In genomic region chr2:68835636-68836035, GRCh38 we compare ENCODE assay signal across 22 cellular contexts. TPM values are rescaled to one million over a fixed set of nuclear protein-coding genes. Genes with fewer than 3 reads are reported as not detected.
A peak's percentile ranks its signal among the peaks of the same experiment; 100 is the strongest.
DNase-seq lines count a peak whose midpoint lies in the region; ATAC-seq, FAIRE-seq and TF ChIP-seq lines count a peak whose summit lies in the region.
"Had no signal": no experiment of that assay in that cellular context is flagged by ENCODE, and none has a peak within 500 bp of the region (broad histone marks: within the 10 kb centered on the region; RNA-seq: fewer than 3 reads in every experiment).

No MANE protein-coding gene starts in this region.

- TF ChIP-seq POLR2A in K562 (conservative IDR thresholded peaks at IDR 0.05) = no peak

- no peak for TF ChIP-seq CTCF in K562 (IDR thresholded peaks at IDR 0.05 in 2 of 3, conservative IDR thresholded peaks at IDR 0.05 in 1 of 3; ENCODE audit: insufficient read depth in 2 of 3, low read depth in 1 of 3, low read length in 3 of 3)

- no peaks in the 10 kb centered on the region for H3K36me3 Mint-ChIP-seq in stimulated activated memory B cell treated with anti-CD40 and anti-IgM and Interleukin-4, amounts not matched to agents 10 μg/mL and 1 μg/mL and 100 μg/mL, for 72 hours
- H3K36me3 Mint-ChIP-seq: CD8-positive, alpha-beta memory T cell had no signal

- no peak overlapping the region for H3K4me2 ChIP-seq in K562 (ENCODE audit: insufficient read depth, low read length)

- H2AFZ ChIP-seq in K562 (ENCODE audit: low read depth, low read length) = peak overlapping the region; percentile 92

- intact Hi-C loops in K562 (cut with micrococcal nuclease) = loop anchor here (2.0 to 5.0 kb wide), 2 partner anchors 68 to 373 kb away; no protein-coding TSS in a partner anchor

- H3K79me2 ChIP-seq in K562 (ENCODE audit: control insufficient read depth, insufficient read depth, low read length) = no peaks in the 10 kb centered on the region

- no peaks in the 10 kb centered on the region for H3K27me3 Mint-ChIP-seq in stimulated activated memory B cell treated with anti-CD40 and anti-IgM and Interleukin-4, amounts not matched to agents 10 μg/mL and 1 μg/mL and 100 μg/mL, for 72 hours
- H3K27me3 Mint-ChIP-seq: CD8-positive, alpha-beta memory T cell; progenitor cell of endocrine pancreas had no signal

- peak overlapping the region; percentile 95 for H3K27ac Mint-ChIP-seq in stimulated activated memory B cell treated with anti-CD40 and anti-IgM and Interleukin-4, amounts not matched to agents 10 μg/mL and 1 μg/mL and 100 μg/mL, for 72 hours
- H3K27ac Mint-ChIP-seq: progenitor cell of endocrine pancreas had no signal

- peak; percentile 31 for DNase-seq in SIG-M5 treated with dmso at 0.1 percent for 504 hours (lab: John Stamatoyannopoulos, UW; ENCODE audit: unreplicated experiment)
- no peak for DNase-seq in SIG-M5 (lab: John Stamatoyannopoulos, UW)
- peak; percentile 23 to 65 for DNase-seq in NOMO-1 (lab: John Stamatoyannopoulos, UW; ENCODE audit: unreplicated experiment in 2 of 2)
- no peak for DNase-seq in K562 (ENCODE audit: extremely low read depth in 1 of 4, low spot score in 3 of 4)
- no peak for DNase-seq in activated gamma-delta T cell (lab: John Stamatoyannopoulos, UW)
- no peak for DNase-seq in kidney glomerular epithelial cell (lab: John Stamatoyannopoulos, UW)
- DNase-seq in H7 = no peak
- DNase-seq: 8988T; activated CD4-positive, CD25-positive, alpha-beta regulatory T cell treated with anti-CD3 and anti-CD28 coated beads, Interleukin-2, amount 50 U/mL, for 72 hours; activated gamma-delta T cell treated with Interleukin-2 at 50 U/mL for 16 hours; CD8-positive, alpha-beta memory T cell; cerebellar nuclear complex; NCI-H2081; NCI-H510A treated with DMSO at 0.1 percent for 48 hours; stimulated activated naive CD4-positive, alpha-beta T cell had no signal

- TF ChIP-seq RAD21 in K562 (CRISPR knock-in tag; conservative IDR thresholded peaks at IDR 0.05 in 1 of 2, IDR thresholded peaks at IDR 0.05 in 1 of 2) = no peak

- no peaks in the 10 kb centered on the region for H4K20me1 ChIP-seq in K562 (replicated peaks; ENCODE audit: control insufficient read depth, insufficient read depth, low read length)

- H3K4me3 Mint-ChIP-seq in stimulated activated memory B cell treated with anti-CD40 and anti-IgM and Interleukin-4, amounts not matched to agents 10 μg/mL and 1 μg/mL and 100 μg/mL, for 72 hours = no peak overlapping the region
- H3K4me3 Mint-ChIP-seq: CD8-positive, alpha-beta memory T cell had no signal

- POLR2A ChIA-PET in K562 (lab: Yijun Ruan, JAX) = interaction anchor here (0.8 to 1.3 kb wide), 2 partner anchors 13 to 24 kb away, joined by 3 read pairs; no protein-coding TSS in a partner anchor

- H3K9me1 ChIP-seq in K562 (ENCODE audit: control insufficient read depth, insufficient read depth, low read length) = no peaks in the 10 kb centered on the region

- no peaks in the 10 kb centered on the region for H3K36me3 ChIP-seq in K562 (ENCODE audit: control insufficient read depth, insufficient read depth, low read length)
- H3K36me3 ChIP-seq in H7 (replicated peaks; ENCODE audit: control insufficient read depth, insufficient read depth, low read length) = no peaks in the 10 kb centered on the region

- H3K4me1 ChIP-seq in K562 (replicated peaks in 1 of 2; ENCODE audit: control insufficient read depth in 2 of 2, insufficient read depth in 2 of 2, low read length in 2 of 2) = peaks cover 11 to 42% of the 10 kb centered on the region in 2 experiments; a peak in 4 of 5 replicates

- no peak overlapping the region for H3K4me3 ChIP-seq in K562
- no peak overlapping the region for H3K4me3 ChIP-seq in H7 (ENCODE audit: insufficient read depth, low read depth, low read length)
- H3K4me3 ChIP-seq: GM12878 had no signal

- no peak overlapping the region for H3K9ac ChIP-seq in K562 (ENCODE audit: insufficient read depth in 1 of 2, low read depth in 2 of 2, low read length in 2 of 2)

- H3K27me3 ChIP-seq in K562 (ENCODE audit: control insufficient read depth in 2 of 2, insufficient read depth in 2 of 2, low read length in 2 of 2) (no peaks in the 10 kb centered on the region), H7 (ENCODE audit: control insufficient read depth, insufficient read depth, low read length) (no peaks in the 10 kb centered on the region)

- H3K9me3 Mint-ChIP-seq in stimulated activated memory B cell treated with anti-CD40 and anti-IgM and Interleukin-4, amounts not matched to agents 10 μg/mL and 1 μg/mL and 100 μg/mL, for 72 hours = no peaks in the 10 kb centered on the region

- BruUV-seq in K562 (replicated peaks; lab: Mats Ljungman, UMichigan) = no TSS peak

- WGBS in K562 (ENCODE audit: insufficient coverage, low coverage, missing lambda C conversion rate) = 80% methylated on average over 1 of the region's 1 CpG

- ATAC-seq in K562 = no peak
- ATAC-seq in stimulated activated memory B cell treated with anti-CD40 and anti-IgM and Interleukin-4, amounts not matched to agents 10 μg/mL and 1 μg/mL and 100 μg/mL, for 72 hours = peak; percentile 70
- ATAC-seq: GM12878, left lobe of liver had no signal

- H3K9me3 ChIP-seq in K562 (replicated peaks; ENCODE audit: control insufficient read depth, insufficient read depth, low read depth, low read length) = no peaks in the 10 kb centered on the region; the same call in 1 of the 2 replicates

- CTCF ChIA-PET in K562 (lab: Yijun Ruan, JAX; ENCODE audit: low intra/inter-chr PET ratio) = interaction anchor here (1.6 kb wide), 1 partner anchor 84 kb away, joined by 10 read pairs; no protein-coding TSS in a partner anchor

- H3K4me1 Mint-ChIP-seq in stimulated activated memory B cell treated with anti-CD40 and anti-IgM and Interleukin-4, amounts not matched to agents 10 μg/mL and 1 μg/mL and 100 μg/mL, for 72 hours = peaks cover 57% of the 10 kb centered on the region

- no peak for TF ChIP-seq EP300 in K562 (IDR thresholded peaks at IDR 0.05; ENCODE audit: low read length)

- H3K27ac ChIP-seq in K562 (ENCODE audit: extremely low read depth, low read depth, low read length) = no peak overlapping the region

- in situ Hi-C loops in K562 (cut with MboI) = loop anchor here (10.0 kb wide), 1 partner anchor 371 kb away; the partner anchor contains the start of genes APLF and FBXO48

- no peak for FAIRE-seq in K562 (lab: Jason Lieb, UNC)
- FAIRE-seq: GM12878 had no signal

TF ChIP-seq in K562, 482 proteins besides CTCF, POLR2A, EP300 and RAD21 (continues in another document):
- TF ChIP-seq ZNF449 (CRISPR knock-in tag; IDR thresholded peaks at IDR 0.05) (no peak), SIRT6 (IDR thresholded peaks at IDR 0.05; ENCODE audit: low read depth, low read length) (no peak), PBX2 (CRISPR knock-in tag; IDR thresholded peaks at IDR 0.05; ENCODE audit: low read depth) (no peak), PBX2 (tag; conservative IDR thresholded peaks at IDR 0.05; ENCODE audit: low read depth) (no peak), NCOR1 (IDR thresholded peaks at IDR 0.05) (no peak), POLR3G (IDR thresholded peaks at IDR 0.05; ENCODE audit: extremely low read depth, insufficient read length, insufficient replicate concordance) (no peak)

RNA-seq across cellular contexts. Expression of gene BMP10, which starts 35.6 kb away (rescaled TPM):
- 0.86 and 1.8 TPM in 2 replicates for total RNA-seq in K562 (2011; cell fraction: chromatin; rRNA removed; ENCODE audit: low replicate concordance)
- 1.1 and 1.3 TPM in 2 replicates for total RNA-seq in K562 (2011; cell fraction: nucleolus; rRNA removed)
- total RNA-seq in K562 (2011; cell fraction: nucleoplasm; rRNA removed) = 1.6 and 2.1 TPM in 2 replicates
- total RNA-seq in K562 (2014; rRNA removed) (0.59 and 0.69 TPM in 2 replicates), K562 (2014; rRNA removed; fragmentation: Illumina TruSeq; extraction: Trizol) (0.73 and 1.3 TPM in 2 replicates), K562 (2015; rRNA removed; fragmentation: Illumina TruSeq; extraction: Trizol) (0.43 and 0.45 TPM in 2 replicates), K562 (2021) (0.89 and 0.91 TPM in 2 replicates)
- polyA plus RNA-seq in K562 (2011; rRNA removed) (0.18 and 0.40 TPM in 2 replicates), K562 (2014; fragmentation: Illumina TruSeq; extraction: Trizol) (0.73 and 1.2 TPM in 2 replicates), K562 (2014; fragmentation: Nextera tagmentation; extraction: Ambion mirVana) (under 1 TPM; 0.11 to 0.29 TPM), K562 (2014; rRNA removed) (0.15 and 1.1 TPM in 2 replicates)
- polyA plus RNA-seq in K562 (2011; cell fraction: cytosol; rRNA removed) = 0.16 and 0.21 TPM in 2 replicates
- 0.18 and 0.81 TPM in 2 replicates for polyA plus RNA-seq in K562 (2011; cell fraction: nucleus; rRNA removed)
- polyA plus RNA-seq in K562 (2012) = 0.50 and 0.60 TPM in 2 replicates
- 0.27 and 1.6 TPM in 2 replicates for polyA minus RNA-seq in K562 (2011; rRNA and poly(A)+ RNA removed)
- polyA minus RNA-seq in K562 (2011; cell fraction: cytosol; rRNA and poly(A)+ RNA removed) = 1.5 TPM in 1 of 2 replicates, not detected in the other
- 0.22 and 1.3 TPM in 2 replicates for polyA minus RNA-seq in K562 (2011; cell fraction: nucleus; rRNA and poly(A)+ RNA removed)
- not detected in 2 replicates for total RNA-seq in H7 (2014; rRNA removed; shearing (Covaris generic))
- total RNA-seq: aorta; CD8-positive, alpha-beta memory T cell; GM12878; LHCN-M2; progenitor cell of endocrine pancreas; ureter had no signal
- polyA plus RNA-seq: aorta; CD8-positive, alpha-beta memory T cell had no signal

Comparison
In these comparisons a context has a peak if more than half of its experiments do, and no peak if none do; other contexts are left out.
1. DNase-seq: peak in SIG-M5 treated with dmso at 0.1 percent for 504 hours (single experiment) and NOMO-1 (2 of 2); none in SIG-M5 (single experiment), K562 (0 of 4), activated gamma-delta T cell (single experiment), kidney glomerular epithelial cell (single experiment) and H7 (single experiment).